ENCODE assay signal across 31 cellular contexts in the genomic region with DNA sequence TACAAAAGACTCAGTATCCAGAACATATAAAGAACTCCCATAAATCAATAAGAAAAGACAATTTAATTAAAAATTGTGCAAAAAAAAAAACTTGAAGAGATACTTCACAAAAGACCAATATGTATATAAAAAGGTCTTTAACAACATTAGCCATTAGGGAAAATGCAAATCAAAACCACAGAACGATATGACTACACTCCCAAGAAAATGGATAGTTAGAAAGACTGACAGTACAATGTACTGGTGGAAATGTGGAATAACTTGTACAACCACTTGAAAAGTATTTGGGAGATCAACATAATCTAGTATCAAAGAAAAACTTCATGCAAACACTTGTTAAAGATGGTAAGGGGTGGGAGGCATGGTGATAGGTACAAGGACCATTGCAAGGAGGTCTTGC. TPM values are rescaled to one million over a fixed set of nuclear protein-coding genes. Genes with fewer than 3 reads are reported as not detected.
"Had no signal": no experiment of that assay in that cellular context is flagged by ENCODE, and none has a peak within 500 bp of the region (broad histone marks: within the 10 kb centered on the region; RNA-seq: fewer than 3 reads in every experiment).

No MANE protein-coding gene starts in this region.

- H3K27me3 ChIP-seq: colonic mucosa, esophagus muscularis mucosa, neutrophil, pancreas, right atrium auricular region, sigmoid colon, testis, tibial nerve, upper lobe of left lung had no signal

- H3K27me3 Mint-ChIP-seq: dendritic cell treated with granulocyte-macrophage colony-stimulating factor and Interleukin-4, amounts not matched to agents 40 ng/mL and 50 ng/mL, for 4 days; stimulated activated memory B cell treated with anti-CD40 and anti-IgM and Interleukin-4, amounts not matched to agents 10 μg/mL and 1 μg/mL and 100 μg/mL, for 72 hours had no signal

- H3K36me3 ChIP-seq: colonic mucosa, esophagus muscularis mucosa, neutrophil, pancreas, prostate gland, right atrium auricular region, sigmoid colon, tibial nerve, upper lobe of left lung had no signal

- DNase-seq: colonic mucosa; effector CD8-positive, alpha-beta T cell; endodermal cell; foreskin melanocyte; natural killer cell; pancreas; sigmoid colon; stimulated activated CD4-positive, alpha-beta T cell treated with anti-CD3 and anti-CD28 coated beads, Interleukin-4, amount 100 ng/mL, for 4 hours; stimulated activated naive CD8-positive, alpha-beta T cell treated with anti-CD3 and anti-CD28 coated beads, Interleukin-15, Interleukin-2, amounts not matched to agents 100 U/mL and 50 U/mL, for 24 hours; substantia nigra; testis; upper lobe of left lung had no signal

- H3K4me3 Mint-ChIP-seq: dendritic cell treated with granulocyte-macrophage colony-stimulating factor and Interleukin-4, amounts not matched to agents 40 ng/mL and 50 ng/mL, for 4 days; endodermal cell; memory B cell; natural killer cell; neural crest cell; stimulated activated memory B cell treated with anti-CD40 and anti-IgM and Interleukin-4, amounts not matched to agents 10 μg/mL and 1 μg/mL and 100 μg/mL, for 72 hours had no signal

- H3K4me1 Mint-ChIP-seq: natural killer cell, neural crest cell had no signal

- H3K36me3 Mint-ChIP-seq: memory B cell; natural killer cell; stimulated activated memory B cell treated with anti-CD40 and anti-IgM and Interleukin-4, amounts not matched to agents 10 μg/mL and 1 μg/mL and 100 μg/mL, for 72 hours had no signal

- H3K9me3 Mint-ChIP-seq: dendritic cell treated with granulocyte-macrophage colony-stimulating factor and Interleukin-4, amounts not matched to agents 40 ng/mL and 50 ng/mL, for 4 days; memory B cell; natural killer cell; neural crest cell; stimulated activated memory B cell treated with anti-CD40 and anti-IgM and Interleukin-4, amounts not matched to agents 10 μg/mL and 1 μg/mL and 100 μg/mL, for 72 hours had no signal

- H3K4me1 ChIP-seq: esophagus muscularis mucosa, pancreas, prostate gland, right atrium auricular region, sigmoid colon, testis, tibial nerve had no signal

- ATAC-seq: left lobe of liver; natural killer cell; pancreas; stimulated activated memory B cell treated with anti-CD40 and anti-IgM and Interleukin-4, amounts not matched to agents 10 μg/mL and 1 μg/mL and 100 μg/mL, for 72 hours; stimulated activated naive CD8-positive, alpha-beta T cell treated with anti-CD3 and anti-CD28 coated beads, Interleukin-15, Interleukin-2, amounts not matched to agents 100 U/mL and 50 U/mL, for 24 hours had no signal

- FAIRE-seq: pancreas, urothelium cell line had no signal

- H3K27ac ChIP-seq: colonic mucosa, esophagus muscularis mucosa, neutrophil, pancreas, prostate gland, right atrium auricular region, sigmoid colon, testis, tibial nerve, upper lobe of left lung had no signal

- H3K27ac Mint-ChIP-seq: dendritic cell treated with granulocyte-macrophage colony-stimulating factor and Interleukin-4, amounts not matched to agents 40 ng/mL and 50 ng/mL, for 4 days; endodermal cell; memory B cell; natural killer cell; stimulated activated memory B cell treated with anti-CD40 and anti-IgM and Interleukin-4, amounts not matched to agents 10 μg/mL and 1 μg/mL and 100 μg/mL, for 72 hours had no signal

- H3K4me3 ChIP-seq: colonic mucosa, esophagus muscularis mucosa, lung, pancreas, prostate gland, right atrium auricular region, sigmoid colon, testis, tibial nerve, upper lobe of left lung had no signal

- H3K9me3 ChIP-seq: colonic mucosa, esophagus muscularis mucosa, neutrophil, pancreas, prostate gland, right atrium auricular region, sigmoid colon, testis, tibial nerve, upper lobe of left lung had no signal

RNA-seq across cellular contexts. Expression of gene CLCA1, which starts 3.9 kb away (rescaled TPM):
- total RNA-seq: chondrocyte, epithelial cell of proximal tubule, fibroblast of lung, liver, mononuclear cell, natural killer cell, neural crest cell, omental fat pad, right atrium auricular region, skeletal muscle tissue, tibial nerve had no signal
- polyA plus RNA-seq: liver had no signal

RNA-seq across cellular contexts. Expression of gene CLCA2, which starts 40.8 kb away (rescaled TPM):
- total RNA-seq: chondrocyte, endodermal cell, epithelial cell of proximal tubule, esophagus muscularis mucosa, left lobe of liver, liver, mononuclear cell, natural killer cell, neural crest cell, right atrium auricular region, sigmoid colon, skeletal muscle tissue, tibial nerve had no signal
- polyA plus RNA-seq: liver, pancreas had no signal
